15 cellular contexts compared by ENCODE assay signal in the genomic region with DNA sequence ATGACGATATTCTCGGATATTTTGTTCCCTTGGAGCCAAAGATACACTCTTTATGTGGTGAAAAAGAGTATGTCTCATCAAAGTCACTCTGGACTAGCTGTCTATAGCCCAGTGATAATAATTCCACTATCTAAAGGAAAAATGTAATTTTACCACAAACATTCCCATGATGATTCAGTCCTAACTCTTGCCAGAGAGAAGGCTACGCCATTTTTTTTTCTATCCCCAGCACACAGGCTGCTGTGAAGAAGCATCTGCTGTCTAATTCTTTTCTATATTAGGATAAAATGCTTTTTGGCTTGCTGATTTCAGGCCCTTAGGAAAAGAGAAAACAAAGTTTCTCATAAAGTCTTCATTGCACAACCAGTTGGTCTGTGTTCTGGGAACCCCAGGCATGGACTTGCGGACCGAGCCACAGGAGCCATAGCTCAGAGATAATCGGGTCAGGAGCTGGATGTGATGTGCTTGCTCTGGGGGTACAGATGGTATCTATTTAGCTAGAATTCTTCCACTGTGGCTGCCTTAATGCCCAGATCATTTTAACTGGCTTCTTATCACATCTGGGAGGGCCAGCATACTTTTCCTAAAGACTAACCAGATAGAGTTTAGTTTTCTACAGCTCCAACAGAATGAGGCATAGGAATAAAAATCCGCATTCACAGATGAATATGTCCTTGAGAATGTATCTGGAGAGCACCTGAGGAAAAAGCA.
A peak's percentile ranks its signal among the peaks of the same experiment; 100 is the strongest.
DNase-seq lines count a peak whose midpoint lies in the region; ATAC-seq and TF ChIP-seq lines count a peak whose summit lies in the region.
"Had no signal": no experiment of that assay in that cellular context is flagged by ENCODE, and none has a peak within 500 bp of the region (broad histone marks: within the 10 kb centered on the region; RNA-seq: fewer than 3 reads in every experiment).

No MANE protein-coding gene starts in this region.

- no peaks in the 10 kb centered on the region for H3K9me3 ChIP-seq in sigmoid colon
- H3K9me3 ChIP-seq: thoracic aorta had no signal

- 76 to 83% methylated on average over 7 of the region's 7 CpGs for WGBS in sigmoid colon, 2 donors

- peak; percentile 73 for DNase-seq in AG20443 (ENCODE audit: low spot score)
- peak; percentile 8 for DNase-seq in astrocyte of the cerebellum (ENCODE audit: low read depth)
- DNase-seq in Right ventricle myocardium superior: no peak
- DNase-seq in sigmoid colon: no peak
- DNase-seq in Ammon's horn (ENCODE audit: low spot score): no peak
- DNase-seq in NCI-H1436 (lab: John Stamatoyannopoulos, UW): no peak
- DNase-seq in H4 (ENCODE audit: low spot score): no peak
- no peak for DNase-seq in activated CD4-positive, alpha-beta T cell treated with anti-CD3 and anti-CD28 coated beads, Interleukin-2, amount 50 U/mL, for 48 hours
- DNase-seq: activated CD8-positive, alpha-beta memory T cell treated with anti-CD3 and anti-CD28 coated beads for 24 hours; activated naive CD4-positive, alpha-beta T cell treated with Interleukin-2 at 50 U/mL for 16 hours; kidney glomerular epithelial cell; natural killer cell; NCI-H1436 treated with DMSO at 0.1 percent for 48 hours; NCI-H526 treated with DMSO at 0.1 percent for 48 hours had no signal

- TF ChIP-seq EP300 in sigmoid colon (IDR thresholded peaks at IDR 0.05): no peak

- no peaks in the 10 kb centered on the region for H3K36me3 ChIP-seq in sigmoid colon
- H3K36me3 ChIP-seq: thoracic aorta had no signal

- H3K4me3 ChIP-seq in astrocyte of the cerebellum (ENCODE audit: low read depth, low read length): no peak overlapping the region
- no peak overlapping the region for H3K4me3 ChIP-seq in sigmoid colon
- H3K4me3 ChIP-seq: thoracic aorta had no signal

- in situ Hi-C loops in astrocyte of the cerebellum (cut with HindIII; ENCODE audit: low sequenced_read_pairs): no loop called here

- peak; percentile 64 for ATAC-seq in Right ventricle myocardium superior (ENCODE audit: poor library complexity)
- ATAC-seq: natural killer cell had no signal

- TF ChIP-seq CTCF in astrocyte of the cerebellum (IDR thresholded peaks at IDR 0.05; ENCODE audit: low read depth, low read length, missing control alignments) (no peak), sigmoid colon (IDR thresholded peaks at IDR 0.05) (no peak)

- H3K4me1 ChIP-seq in sigmoid colon: peaks cover 0 to 15% (median 6%) of the 10 kb centered on the region in 4 donors

- H3K27me3 ChIP-seq in sigmoid colon: no peaks in the 10 kb centered on the region

- peak overlapping the region; percentile 32 to 62 (median 41) for H3K27ac ChIP-seq in sigmoid colon
- H3K27ac ChIP-seq: thoracic aorta had no signal

- no peak for TF ChIP-seq POLR2A in sigmoid colon (IDR thresholded peaks at IDR 0.05)

- intact Hi-C loops in Right ventricle myocardium superior (cut with DNase I) (no loop called here), sigmoid colon (cut with DNase I) (no loop called here)

Comparison
In these comparisons a context has a peak if more than half of its experiments do, and no peak if none do; other contexts are left out.
1. DNase-seq: peak in AG20443 (single experiment) and astrocyte of the cerebellum (single experiment); none in Right ventricle myocardium superior (single experiment), sigmoid colon (single experiment), Ammon's horn (single experiment), NCI-H1436 (single experiment), H4 (single experiment) and activated CD4-positive, alpha-beta T cell treated with anti-CD3 and anti-CD28 coated beads, Interleukin-2, amount 50 U/mL, for 48 hours (0 of 2).